In the genomic region with DNA sequence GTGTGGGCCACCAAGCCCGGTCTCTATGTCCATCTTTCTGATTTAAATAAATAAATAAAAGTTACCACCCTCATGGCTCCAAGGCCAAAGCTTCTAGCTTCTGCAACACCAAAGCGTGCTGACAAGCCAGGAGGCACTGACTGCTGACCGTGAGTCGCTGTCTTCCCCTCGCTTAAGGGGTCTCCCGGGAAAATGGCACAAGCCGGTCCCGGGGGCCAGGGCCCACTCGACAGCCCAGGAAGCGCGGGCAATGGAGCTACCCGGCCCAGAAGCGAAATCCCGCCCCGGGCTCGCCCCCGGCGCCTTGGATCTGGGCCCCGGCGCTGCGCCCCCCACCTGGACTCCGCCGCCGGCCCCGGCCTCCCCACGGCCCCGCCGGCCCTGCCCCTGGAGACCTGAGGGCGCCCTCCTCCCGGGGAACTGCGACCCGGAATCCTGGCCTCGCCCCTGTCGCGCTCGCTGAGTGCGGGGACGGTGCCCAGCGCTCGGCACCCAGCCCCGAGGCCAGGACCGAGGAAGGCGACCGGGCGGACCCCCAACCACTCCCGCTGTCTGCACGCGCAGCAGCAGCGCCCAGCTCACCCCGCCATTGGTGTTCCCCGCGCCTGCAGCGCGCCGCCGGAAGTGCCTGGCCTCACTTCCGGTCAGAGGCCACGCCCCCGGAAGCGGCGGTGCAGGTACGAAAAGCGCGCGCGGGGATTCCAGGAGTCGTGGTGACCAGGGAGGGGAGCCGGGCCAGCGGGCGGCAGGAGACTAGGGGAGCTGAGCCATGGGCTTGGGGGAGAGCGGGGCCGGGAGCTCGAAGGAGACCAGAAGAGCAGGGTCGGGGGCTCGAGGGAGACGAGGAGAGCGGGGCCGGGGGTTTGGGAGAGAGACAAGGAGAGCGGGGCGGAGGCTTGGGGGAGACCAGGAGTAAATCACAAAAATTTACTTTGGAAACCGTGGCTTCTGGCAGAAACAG, we compare ENCODE assay signal across 1 cellular context.
TF ChIP-seq lines count a peak whose summit lies in the region.

TSS of gene MRM2 (minus strand) at position 626 of the 961 bp plus-strand sequence. CDS start at position 590, 36 bp downstream.
TSS of gene NUDT1 (plus strand) at position 647 of the 961 bp plus-strand sequence. CDS start 2,349 bp downstream, outside the sequence.

TF ChIP-seq in HepG2, 621 proteins besides CTCF, POLR2A, EP300 and RAD21 (continued from another document and continues in another):
- peak; percentile 90; the same call in 1 of the 2 replicates for TF ChIP-seq ZNF724P (CRISPR knock-in tag; IDR thresholded peaks at IDR 0.05; ENCODE audit: borderline replicate concordance)
- TF ChIP-seq, protein P1, sequence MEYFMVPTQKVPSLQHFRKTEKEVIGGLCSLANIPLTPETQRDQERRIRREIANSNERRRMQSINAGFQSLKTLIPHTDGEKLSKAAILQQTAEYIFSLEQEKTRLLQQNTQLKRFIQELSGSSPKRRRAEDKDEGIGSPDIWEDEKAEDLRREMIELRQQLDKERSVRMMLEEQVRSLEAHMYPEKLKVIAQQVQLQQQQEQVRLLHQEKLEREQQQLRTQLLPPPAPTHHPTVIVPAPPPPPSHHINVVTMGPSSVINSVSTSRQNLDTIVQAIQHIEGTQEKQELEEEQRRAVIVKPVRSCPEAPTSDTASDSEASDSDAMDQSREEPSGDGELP (IDR thresholded peaks at IDR 0.05; ENCODE audit: borderline replicate concordance, low read depth): peak; percentile 37; the same call in 1 of the 2 replicates
- peak; percentile 100 for TF ChIP-seq GABPA (IDR thresholded peaks at IDR 0.05; ENCODE audit: low read depth, low read length)
- TF ChIP-seq GABPA (CRISPR knock-in tag; IDR thresholded peaks at IDR 0.05; ENCODE audit: low read depth): peak; percentile 96
- 0 out of 2 replicates have a peak, but pooled peaks have one; percentile 35 for TF ChIP-seq ZNF331 (CRISPR knock-in tag; IDR thresholded peaks at IDR 0.05)
- TF ChIP-seq TRIM24 (CRISPR knock-in tag; IDR thresholded peaks at IDR 0.05): no peak
- TF ChIP-seq KLF6 (CRISPR knock-in tag; IDR thresholded peaks at IDR 0.05): 0 out of 2 replicates have a peak, but pooled peaks have one; percentile 40
- no peak for TF ChIP-seq ZNF879 (CRISPR knock-in tag; IDR thresholded peaks at IDR 0.05)
- TF ChIP-seq PRMT3 (CRISPR knock-in tag; IDR thresholded peaks at IDR 0.05; ENCODE audit: borderline replicate concordance, low read depth): peak; percentile 76; the same call in 1 of the 2 replicates
- peak; percentile 73 for TF ChIP-seq HNRNPLL (IDR thresholded peaks at IDR 0.05; ENCODE audit: low read depth, low read length, poor library complexity, severe bottlenecking)
- 0 out of 2 replicates have a peak, but pooled peaks have one; percentile 15 for TF ChIP-seq ZNF256 (CRISPR knock-in tag; conservative IDR thresholded peaks at IDR 0.05)
- TF ChIP-seq, protein P2, sequence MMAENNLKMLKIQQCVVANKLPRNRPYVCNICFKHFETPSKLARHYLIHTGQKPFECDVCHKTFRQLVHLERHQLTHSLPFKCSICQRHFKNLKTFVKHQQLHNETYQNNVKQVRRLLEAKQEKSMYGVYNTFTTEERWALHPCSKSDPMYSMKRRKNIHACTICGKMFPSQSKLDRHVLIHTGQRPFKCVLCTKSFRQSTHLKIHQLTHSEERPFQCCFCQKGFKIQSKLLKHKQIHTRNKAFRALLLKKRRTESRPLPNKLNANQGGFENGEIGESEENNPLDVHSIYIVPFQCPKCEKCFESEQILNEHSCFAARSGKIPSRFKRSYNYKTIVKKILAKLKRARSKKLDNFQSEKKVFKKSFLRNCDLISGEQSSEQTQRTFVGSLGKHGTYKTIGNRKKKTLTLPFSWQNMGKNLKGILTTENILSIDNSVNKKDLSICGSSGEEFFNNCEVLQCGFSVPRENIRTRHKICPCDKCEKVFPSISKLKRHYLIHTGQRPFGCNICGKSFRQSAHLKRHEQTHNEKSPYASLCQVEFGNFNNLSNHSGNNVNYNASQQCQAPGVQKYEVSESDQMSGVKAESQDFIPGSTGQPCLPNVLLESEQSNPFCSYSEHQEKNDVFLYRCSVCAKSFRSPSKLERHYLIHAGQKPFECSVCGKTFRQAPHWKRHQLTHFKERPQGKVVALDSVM (CRISPR knock-in tag; IDR thresholded peaks at IDR 0.05): peak; percentile 71
- TF ChIP-seq HMG20B (CRISPR knock-in tag; conservative IDR thresholded peaks at IDR 0.05): no peak
- TF ChIP-seq FOXJ3 (CRISPR knock-in tag; IDR thresholded peaks at IDR 0.05; ENCODE audit: borderline replicate concordance): no peak
- TF ChIP-seq ZNF605 (CRISPR knock-in tag; IDR thresholded peaks at IDR 0.05): no peak
- TF ChIP-seq, protein P3, sequence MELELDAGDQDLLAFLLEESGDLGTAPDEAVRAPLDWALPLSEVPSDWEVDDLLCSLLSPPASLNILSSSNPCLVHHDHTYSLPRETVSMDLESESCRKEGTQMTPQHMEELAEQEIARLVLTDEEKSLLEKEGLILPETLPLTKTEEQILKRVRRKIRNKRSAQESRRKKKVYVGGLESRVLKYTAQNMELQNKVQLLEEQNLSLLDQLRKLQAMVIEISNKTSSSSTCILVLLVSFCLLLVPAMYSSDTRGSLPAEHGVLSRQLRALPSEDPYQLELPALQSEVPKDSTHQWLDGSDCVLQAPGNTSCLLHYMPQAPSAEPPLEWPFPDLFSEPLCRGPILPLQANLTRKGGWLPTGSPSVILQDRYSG (CRISPR knock-in tag; IDR thresholded peaks at IDR 0.05): no peak
- peak; percentile 94; the same call in 1 of the 2 replicates for TF ChIP-seq MXD4 (CRISPR knock-in tag; IDR thresholded peaks at IDR 0.05)
- TF ChIP-seq HCFC1 (IDR thresholded peaks at IDR 0.05; ENCODE audit: low read depth, low read length): peak; percentile 49
- TF ChIP-seq ZNF263 (CRISPR knock-in tag; IDR thresholded peaks at IDR 0.05): peak; percentile 31
- TF ChIP-seq KDM2A (CRISPR knock-in tag; IDR thresholded peaks at IDR 0.05; ENCODE audit: borderline replicate concordance, low read depth): peak; percentile 96
- no peak for TF ChIP-seq ZNF546 (CRISPR knock-in tag; conservative IDR thresholded peaks at IDR 0.05)
- no peak for TF ChIP-seq ZNF333 (CRISPR knock-in tag; IDR thresholded peaks at IDR 0.05; ENCODE audit: borderline replicate concordance)
- TF ChIP-seq KMT2B (CRISPR knock-in tag; IDR thresholded peaks at IDR 0.05): peak; percentile 88
- no peak for TF ChIP-seq HDAC6 (IDR thresholded peaks at IDR 0.05; ENCODE audit: low read depth, low read length)
- no peak for TF ChIP-seq ZNF772 (CRISPR knock-in tag; IDR thresholded peaks at IDR 0.05)
- TF ChIP-seq MED8 (CRISPR knock-in tag; IDR thresholded peaks at IDR 0.05; ENCODE audit: insufficient replicate concordance): peak; percentile 87
- TF ChIP-seq ETV5 (CRISPR knock-in tag; IDR thresholded peaks at IDR 0.05; ENCODE audit: borderline replicate concordance): peak; percentile 90
- TF ChIP-seq SIN3A (IDR thresholded peaks at IDR 0.05; ENCODE audit: borderline replicate concordance, low read depth, low read length): peak; percentile 94
- TF ChIP-seq IRF2 (CRISPR knock-in tag; IDR thresholded peaks at IDR 0.05): peak; percentile 66
- TF ChIP-seq, protein P4, sequence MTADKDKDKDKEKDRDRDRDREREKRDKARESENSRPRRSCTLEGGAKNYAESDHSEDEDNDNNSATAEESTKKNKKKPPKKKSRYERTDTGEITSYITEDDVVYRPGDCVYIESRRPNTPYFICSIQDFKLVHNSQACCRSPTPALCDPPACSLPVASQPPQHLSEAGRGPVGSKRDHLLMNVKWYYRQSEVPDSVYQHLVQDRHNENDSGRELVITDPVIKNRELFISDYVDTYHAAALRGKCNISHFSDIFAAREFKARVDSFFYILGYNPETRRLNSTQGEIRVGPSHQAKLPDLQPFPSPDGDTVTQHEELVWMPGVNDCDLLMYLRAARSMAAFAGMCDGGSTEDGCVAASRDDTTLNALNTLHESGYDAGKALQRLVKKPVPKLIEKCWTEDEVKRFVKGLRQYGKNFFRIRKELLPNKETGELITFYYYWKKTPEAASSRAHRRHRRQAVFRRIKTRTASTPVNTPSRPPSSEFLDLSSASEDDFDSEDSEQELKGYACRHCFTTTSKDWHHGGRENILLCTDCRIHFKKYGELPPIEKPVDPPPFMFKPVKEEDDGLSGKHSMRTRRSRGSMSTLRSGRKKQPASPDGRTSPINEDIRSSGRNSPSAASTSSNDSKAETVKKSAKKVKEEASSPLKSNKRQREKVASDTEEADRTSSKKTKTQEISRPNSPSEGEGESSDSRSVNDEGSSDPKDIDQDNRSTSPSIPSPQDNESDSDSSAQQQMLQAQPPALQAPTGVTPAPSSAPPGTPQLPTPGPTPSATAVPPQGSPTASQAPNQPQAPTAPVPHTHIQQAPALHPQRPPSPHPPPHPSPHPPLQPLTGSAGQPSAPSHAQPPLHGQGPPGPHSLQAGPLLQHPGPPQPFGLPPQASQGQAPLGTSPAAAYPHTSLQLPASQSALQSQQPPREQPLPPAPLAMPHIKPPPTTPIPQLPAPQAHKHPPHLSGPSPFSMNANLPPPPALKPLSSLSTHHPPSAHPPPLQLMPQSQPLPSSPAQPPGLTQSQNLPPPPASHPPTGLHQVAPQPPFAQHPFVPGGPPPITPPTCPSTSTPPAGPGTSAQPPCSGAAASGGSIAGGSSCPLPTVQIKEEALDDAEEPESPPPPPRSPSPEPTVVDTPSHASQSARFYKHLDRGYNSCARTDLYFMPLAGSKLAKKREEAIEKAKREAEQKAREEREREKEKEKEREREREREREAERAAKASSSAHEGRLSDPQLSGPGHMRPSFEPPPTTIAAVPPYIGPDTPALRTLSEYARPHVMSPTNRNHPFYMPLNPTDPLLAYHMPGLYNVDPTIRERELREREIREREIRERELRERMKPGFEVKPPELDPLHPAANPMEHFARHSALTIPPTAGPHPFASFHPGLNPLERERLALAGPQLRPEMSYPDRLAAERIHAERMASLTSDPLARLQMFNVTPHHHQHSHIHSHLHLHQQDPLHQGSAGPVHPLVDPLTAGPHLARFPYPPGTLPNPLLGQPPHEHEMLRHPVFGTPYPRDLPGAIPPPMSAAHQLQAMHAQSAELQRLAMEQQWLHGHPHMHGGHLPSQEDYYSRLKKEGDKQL (CRISPR knock-in tag; IDR thresholded peaks at IDR 0.05; ENCODE audit: low read depth): no peak
- peak; percentile 72; the same call in 1 of the 2 replicates for TF ChIP-seq ZBTB20 (CRISPR knock-in tag; IDR thresholded peaks at IDR 0.05; ENCODE audit: borderline replicate concordance, low read depth)
- TF ChIP-seq ZBTB33 (CRISPR knock-in tag; IDR thresholded peaks at IDR 0.05): 0 out of 2 replicates have a peak, but pooled peaks have one; percentile 25
- TF ChIP-seq ISL2 (CRISPR knock-in tag; IDR thresholded peaks at IDR 0.05): peak; percentile 18; the same call in 1 of the 2 replicates
- peak; percentile 60; the same call in 1 of the 2 replicates for TF ChIP-seq ZFP90 (CRISPR knock-in tag; IDR thresholded peaks at IDR 0.05; ENCODE audit: borderline replicate concordance)
- no peak for TF ChIP-seq PHF21A (CRISPR knock-in tag; IDR thresholded peaks at IDR 0.05)
- TF ChIP-seq DMAP1 (CRISPR knock-in tag; IDR thresholded peaks at IDR 0.05): peak; percentile 72
- TF ChIP-seq CREB1 (IDR thresholded peaks at IDR 0.05): peak; percentile 51
- peak; percentile 41; the same call in 1 of the 2 replicates for TF ChIP-seq CREB1 (CRISPR knock-in tag; IDR thresholded peaks at IDR 0.05)
- no peak for TF ChIP-seq ZNF264 (CRISPR knock-in tag; IDR thresholded peaks at IDR 0.05)
- TF ChIP-seq ZSCAN20 (CRISPR knock-in tag; IDR thresholded peaks at IDR 0.05; ENCODE audit: borderline replicate concordance): peak; percentile 77; the same call in 1 of the 2 replicates
- TF ChIP-seq ZFP37 (CRISPR knock-in tag; IDR thresholded peaks at IDR 0.05; ENCODE audit: borderline replicate concordance): no peak
- TF ChIP-seq, protein P5, sequence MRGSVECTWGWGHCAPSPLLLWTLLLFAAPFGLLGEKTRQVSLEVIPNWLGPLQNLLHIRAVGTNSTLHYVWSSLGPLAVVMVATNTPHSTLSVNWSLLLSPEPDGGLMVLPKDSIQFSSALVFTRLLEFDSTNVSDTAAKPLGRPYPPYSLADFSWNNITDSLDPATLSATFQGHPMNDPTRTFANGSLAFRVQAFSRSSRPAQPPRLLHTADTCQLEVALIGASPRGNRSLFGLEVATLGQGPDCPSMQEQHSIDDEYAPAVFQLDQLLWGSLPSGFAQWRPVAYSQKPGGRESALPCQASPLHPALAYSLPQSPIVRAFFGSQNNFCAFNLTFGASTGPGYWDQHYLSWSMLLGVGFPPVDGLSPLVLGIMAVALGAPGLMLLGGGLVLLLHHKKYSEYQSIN (CRISPR knock-in tag; IDR thresholded peaks at IDR 0.05; ENCODE audit: borderline replicate concordance): no peak
- TF ChIP-seq, protein P6, sequence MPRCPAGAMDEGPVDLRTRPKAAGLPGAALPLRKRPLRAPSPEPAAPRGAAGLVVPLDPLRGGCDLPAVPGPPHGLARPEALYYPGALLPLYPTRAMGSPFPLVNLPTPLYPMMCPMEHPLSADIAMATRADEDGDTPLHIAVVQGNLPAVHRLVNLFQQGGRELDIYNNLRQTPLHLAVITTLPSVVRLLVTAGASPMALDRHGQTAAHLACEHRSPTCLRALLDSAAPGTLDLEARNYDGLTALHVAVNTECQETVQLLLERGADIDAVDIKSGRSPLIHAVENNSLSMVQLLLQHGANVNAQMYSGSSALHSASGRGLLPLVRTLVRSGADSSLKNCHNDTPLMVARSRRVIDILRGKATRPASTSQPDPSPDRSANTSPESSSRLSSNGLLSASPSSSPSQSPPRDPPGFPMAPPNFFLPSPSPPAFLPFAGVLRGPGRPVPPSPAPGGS (CRISPR knock-in tag; IDR thresholded peaks at IDR 0.05): peak; percentile 67; the same call in 1 of the 2 replicates
- no peak for TF ChIP-seq KDM1A (CRISPR knock-in tag; IDR thresholded peaks at IDR 0.05)
- TF ChIP-seq ZZZ3 (CRISPR knock-in tag; IDR thresholded peaks at IDR 0.05; ENCODE audit: borderline replicate concordance): 0 out of 2 replicates have a peak, but pooled peaks have one; percentile 22
- TF ChIP-seq ZNF543 (CRISPR knock-in tag; IDR thresholded peaks at IDR 0.05): peak; percentile 53; the same call in 1 of the 2 replicates
- TF ChIP-seq ZFYVE20 (CRISPR knock-in tag; IDR thresholded peaks at IDR 0.05; ENCODE audit: borderline replicate concordance, low read depth): no peak
- no peak for TF ChIP-seq NKX3-1 (CRISPR knock-in tag; IDR thresholded peaks at IDR 0.05)
- TF ChIP-seq ZNF547 (CRISPR knock-in tag; IDR thresholded peaks at IDR 0.05): peak; percentile 61; the same call in 1 of the 2 replicates
- peak; percentile 74 for TF ChIP-seq ZNF430 (CRISPR knock-in tag; IDR thresholded peaks at IDR 0.05)
- peak; percentile 73; the same call in 1 of the 2 replicates for TF ChIP-seq ZNF607 (CRISPR knock-in tag; IDR thresholded peaks at IDR 0.05; ENCODE audit: borderline replicate concordance)
- no peak for TF ChIP-seq ZNF34 (CRISPR knock-in tag; IDR thresholded peaks at IDR 0.05; ENCODE audit: borderline replicate concordance)
- no peak for TF ChIP-seq ZNF260 (CRISPR knock-in tag; IDR thresholded peaks at IDR 0.05; ENCODE audit: borderline replicate concordance, low read depth)
